ENCODE assay signal across 19 cellular contexts in the genomic region with DNA sequence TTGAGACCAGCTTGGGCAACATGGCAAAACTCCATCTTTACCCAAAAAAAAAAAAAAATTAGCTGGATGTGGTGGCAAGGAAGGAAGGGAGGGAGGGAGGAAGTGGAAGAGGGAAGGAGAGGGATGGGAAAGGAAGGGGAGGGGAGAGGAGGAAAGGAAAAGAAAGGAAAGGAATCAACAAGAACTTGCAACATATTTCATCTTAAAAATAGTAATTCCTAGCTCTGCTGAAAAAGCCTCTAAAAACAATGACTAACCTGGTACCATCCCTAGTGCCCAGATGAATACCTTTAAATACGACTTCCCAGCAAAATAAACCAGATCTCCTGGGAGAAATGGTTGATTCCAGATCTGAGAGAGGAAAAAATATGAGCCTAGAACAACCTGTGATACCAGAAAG. TPM values are rescaled to one million over a fixed set of nuclear protein-coding genes. Genes with fewer than 3 reads are reported as not detected.
DNase-seq lines count a peak whose midpoint lies in the region; ATAC-seq, FAIRE-seq and TF ChIP-seq lines count a peak whose summit lies in the region.
"Had no signal": no experiment of that assay in that cellular context is flagged by ENCODE, and none has a peak within 500 bp of the region (broad histone marks: within the 10 kb centered on the region; RNA-seq: fewer than 3 reads in every experiment).

No MANE protein-coding gene starts in this region.

- peaks cover under 1% of the 10 kb centered on the region for H3K36me3 Mint-ChIP-seq in T-helper 17 cell (ENCODE audit: low read depth)
- peaks cover under 1% of the 10 kb centered on the region for H3K36me3 Mint-ChIP-seq in neural crest cell (ENCODE audit: low read depth)

- BruUV-seq in HepG2 (replicated peaks; lab: Mats Ljungman, UMichigan) = no TSS peak

- H3K4me1 Mint-ChIP-seq in T-helper 17 cell (peaks cover under 1% of the 10 kb centered on the region), neural crest cell (peaks cover 14% of the 10 kb centered on the region)

- H3K4me3 ChIP-seq in HepG2 (replicated peaks in 1 of 3; ENCODE audit: insufficient read depth in 1 of 3, low read depth in 2 of 3, low read length in 3 of 3) = no peak overlapping the region
- no peak overlapping the region for H3K4me3 ChIP-seq in right lobe of liver
- H3K4me3 ChIP-seq: A549 had no signal

- H3K9me3 Mint-ChIP-seq in neural crest cell = no peaks in the 10 kb centered on the region
- H3K9me3 Mint-ChIP-seq: CD4-positive, alpha-beta memory T cell had no signal

- TF ChIP-seq EP300 in HepG2 (IDR thresholded peaks at IDR 0.05; ENCODE audit: low read depth in 2 of 2, low read length in 2 of 2) (no peak), HepG2 (CRISPR knock-in tag; IDR thresholded peaks at IDR 0.05; ENCODE audit: borderline replicate concordance) (no peak)

- no peak for TF ChIP-seq RAD21 in HepG2 (CRISPR knock-in tag; IDR thresholded peaks at IDR 0.05)

- H2AFZ ChIP-seq in HepG2 (ENCODE audit: low read length) = no peak overlapping the region

- no peak for ATAC-seq in HepG2
- no peak for ATAC-seq in right lobe of liver
- ATAC-seq in T-helper 17 cell = no peak
- no peak for ATAC-seq in HG02870 (IDR thresholded peaks at IDR 0.05; ENCODE audit: unreplicated experiment)
- no peak for ATAC-seq in GM18858 (IDR thresholded peaks at IDR 0.05; ENCODE audit: unreplicated experiment)
- ATAC-seq: A549, HCT116 had no signal

- H3K4me1 ChIP-seq in HepG2 (ENCODE audit: insufficient read depth, low read length) (no peaks in the 10 kb centered on the region), right lobe of liver (no peaks in the 10 kb centered on the region)
- H3K4me1 ChIP-seq: A549, BE2C had no signal

- no peak overlapping the region for H3K4me2 ChIP-seq in HepG2 (ENCODE audit: low read depth, low read length)
- H3K4me2 ChIP-seq: A549 had no signal

- DNase-seq in HepG2 (ENCODE audit: low spot score) = no peak
- DNase-seq in right lobe of liver = no peak
- no peak for DNase-seq in T-helper 17 cell
- no peak for DNase-seq in neural crest cell (ENCODE audit: low read depth, low spot score)
- DNase-seq in T-helper 9 cell = no peak
- DNase-seq: BE2C; CD4-positive, alpha-beta memory T cell; DMS153; DMS79 treated with DMSO at 0.1 percent for 48 hours; EL had no signal

- TF ChIP-seq POLR2A in HepG2 (IDR thresholded peaks at IDR 0.05; ENCODE audit: insufficient read depth in 1 of 2, low read depth in 2 of 2, low read length in 2 of 2) (no peak), right lobe of liver (IDR thresholded peaks at IDR 0.05) (no peak)

- H3K9me3 ChIP-seq in HepG2 (ENCODE audit: low read length) (no peaks in the 10 kb centered on the region), right lobe of liver (no peaks in the 10 kb centered on the region), T-helper 17 cell (ENCODE audit: control insufficient read depth, low read length, poor library complexity, severe bottlenecking) (no peaks in the 10 kb centered on the region)
- H3K9me3 ChIP-seq: A549, BE2C had no signal

- H3K4me3 Mint-ChIP-seq in T-helper 17 cell = no peak overlapping the region
- H3K4me3 Mint-ChIP-seq in neural crest cell = no peak overlapping the region
- H3K4me3 Mint-ChIP-seq: CD4-positive, alpha-beta memory T cell had no signal

- H3K9ac ChIP-seq in HepG2 (ENCODE audit: insufficient read depth, low read depth, low read length) = no peak overlapping the region

- POLR2A ChIA-PET in HepG2 (lab: Yijun Ruan, JAX) = no interaction called here

- H3K79me2 ChIP-seq in HepG2 (ENCODE audit: insufficient read depth, low read length) = no peaks in the 10 kb centered on the region

- FAIRE-seq in HepG2 (lab: Jason Lieb, UNC) = no peak
- FAIRE-seq: A549, D721Med, G401.6, GM12891, H54 had no signal

- CTCF ChIA-PET in HepG2 (lab: Yijun Ruan, JAX; ENCODE audit: low intra/inter-chr PET ratio, low total read pairs) = no interaction called here

- H3K36me3 ChIP-seq in HepG2 (replicated peaks in 1 of 2; ENCODE audit: control insufficient read depth in 1 of 2, insufficient read depth in 2 of 2, low read length in 2 of 2) (peaks cover 3 to 11% of the 10 kb centered on the region in 2 experiments; a peak in 3 of 5 replicates), right lobe of liver (peaks cover 0 to 2% (median 0%) of the 10 kb centered on the region in 4 donors)
- H3K36me3 ChIP-seq: BE2C had no signal

- in situ Hi-C loops in HepG2 (cut with HindIII; ENCODE audit: extremely low pct_ligation_motif_present, low pct_unique_long_range_greater_than_20kb) = no loop called here

- 100% methylated on average over 1 of the region's 1 CpG for WGBS in HepG2 (ENCODE audit: low lambda C conversion rate)
- WGBS in right lobe of liver (ENCODE audit: insufficient coverage, low coverage, low lambda C conversion rate, missing lambda C conversion rate) = 100% methylated on average over 1 of the region's 1 CpG

- TF ChIP-seq CTCF in HepG2 (CRISPR knock-in tag; IDR thresholded peaks at IDR 0.05) = no peak
- no peak for TF ChIP-seq CTCF in right lobe of liver (IDR thresholded peaks at IDR 0.05)
- TF ChIP-seq CTCF in neural crest cell (conservative IDR thresholded peaks at IDR 0.05) = no peak

- H4K20me1 ChIP-seq in HepG2 (ENCODE audit: insufficient read depth, low read length) = no peaks in the 10 kb centered on the region

- no peaks in the 10 kb centered on the region; a peak in 1 of 5 replicates for H3K27me3 ChIP-seq in HepG2 (ENCODE audit: control insufficient read depth in 1 of 2, insufficient read depth in 2 of 2, low read length in 2 of 2)
- H3K27me3 ChIP-seq in right lobe of liver = no peaks in the 10 kb centered on the region
- H3K27me3 ChIP-seq: BE2C had no signal

- H3K27ac Mint-ChIP-seq in T-helper 17 cell = peak overlapping the region; percentile 43
- peak overlapping the region; percentile 72 for H3K27ac Mint-ChIP-seq in neural crest cell (ENCODE audit: unreplicated experiment)

- intact Hi-C loops in HepG2 (cut with micrococcal nuclease; ENCODE audit: unreplicated experiment) (no loop called here), right lobe of liver (cut with DNase I) (no loop called here)

- H3K27me3 Mint-ChIP-seq in T-helper 17 cell (no peaks in the 10 kb centered on the region), neural crest cell (ENCODE audit: low read depth) (no peaks in the 10 kb centered on the region)
- H3K27me3 Mint-ChIP-seq: CD4-positive, alpha-beta memory T cell had no signal

- H3K27ac ChIP-seq in HepG2 (ENCODE audit: extremely low read length, insufficient read depth, low read length) (no peak overlapping the region), right lobe of liver (no peak overlapping the region)
- H3K27ac ChIP-seq: A549, C4-2B had no signal

TF ChIP-seq in HepG2, 621 proteins besides CTCF, POLR2A, EP300 and RAD21:
- no peak for TF ChIP-seq ZFX (CRISPR knock-in tag; IDR thresholded peaks at IDR 0.05; ENCODE audit: low read depth)
- TF ChIP-seq HNRNPK (IDR thresholded peaks at IDR 0.05; ENCODE audit: low read depth, low read length, poor library complexity, severe bottlenecking) = peak; percentile 72

RNA-seq across cellular contexts. Expression of gene MNT, which starts 27.1 kb away (rescaled TPM):
- total RNA-seq in HepG2 (2016; rRNA removed; fragmentation: Illumina TruSeq; extraction: Trizol) (2.3 and 3.5 TPM in 2 replicates), right lobe of liver (10 to 100 TPM in 2 of 6 experiments, 1 to 10 TPM in 4; 3.3 to 12.6 (median 7.0) TPM), T-helper 17 cell (100 to 1,000 TPM in 1 of 2 donors, 10 to 100 TPM in 1; 92.9 to 110 TPM), neural crest cell (24.7 and 26.9 TPM in 2 replicates)
- total RNA-seq in HepG2 (2016; cell fraction: cytosol; rRNA removed; fragmentation: Illumina TruSeq; extraction: Trizol; ENCODE audit: low read depth) = 0.79 and 1.5 TPM in 2 replicates
- total RNA-seq in HepG2 (2016; cell fraction: insoluble cytoplasmic fraction; rRNA removed; fragmentation: Illumina TruSeq; extraction: Trizol) = 2.0 and 2.9 TPM in 2 replicates
- total RNA-seq in HepG2 (2016; cell fraction: membrane; rRNA removed; fragmentation: Illumina TruSeq; extraction: Trizol) = 2.3 and 2.4 TPM in 2 replicates
- total RNA-seq in HepG2 (2016; cell fraction: nucleus; rRNA removed; fragmentation: Illumina TruSeq; extraction: Trizol) = 3.0 and 3.9 TPM in 2 replicates
- polyA plus RNA-seq in HepG2 (2011; rRNA removed) = 1.8 and 2.1 TPM in 2 replicates
- 0.86 and 0.92 TPM in 2 replicates for polyA plus RNA-seq in HepG2 (2011; cell fraction: cytosol; rRNA removed)
- 13.6 and 19.3 TPM in 2 replicates for polyA plus RNA-seq in HepG2 (2011; cell fraction: nucleus; rRNA removed)
- polyA plus RNA-seq in HepG2 (2012) = 6.6 and 7.5 TPM in 2 replicates
- 0.35 and 0.63 TPM in 2 replicates for polyA plus RNA-seq in HepG2 (2016; cell fraction: cytosol; fragmentation: Illumina TruSeq; extraction: Trizol; ENCODE audit: low read depth)
- polyA plus RNA-seq in HepG2 (2016; cell fraction: insoluble cytoplasmic fraction; fragmentation: Illumina TruSeq; extraction: Trizol; ENCODE audit: low read depth) = 3.1 and 5.6 TPM in 2 replicates
- polyA plus RNA-seq in HepG2 (2016; cell fraction: membrane; fragmentation: Illumina TruSeq; extraction: Trizol; ENCODE audit: low read depth) = 1.4 and 1.6 TPM in 2 replicates
- 14.3 and 17.8 TPM in 2 replicates for polyA plus RNA-seq in HepG2 (2016; cell fraction: nucleus; fragmentation: Illumina TruSeq; extraction: Trizol; ENCODE audit: insufficient read depth, low read depth)
- polyA minus RNA-seq in HepG2 (2011; rRNA and poly(A)+ RNA removed; ENCODE audit: low replicate concordance) = 4.3 and 8.2 TPM in 2 replicates
- polyA minus RNA-seq in HepG2 (2011; cell fraction: cytosol; rRNA and poly(A)+ RNA removed) = 3.1 and 3.8 TPM in 2 replicates
- polyA minus RNA-seq in HepG2 (2011; cell fraction: nucleus; rRNA and poly(A)+ RNA removed) = 8.1 and 8.8 TPM in 2 replicates
